In the genomic region with DNA sequence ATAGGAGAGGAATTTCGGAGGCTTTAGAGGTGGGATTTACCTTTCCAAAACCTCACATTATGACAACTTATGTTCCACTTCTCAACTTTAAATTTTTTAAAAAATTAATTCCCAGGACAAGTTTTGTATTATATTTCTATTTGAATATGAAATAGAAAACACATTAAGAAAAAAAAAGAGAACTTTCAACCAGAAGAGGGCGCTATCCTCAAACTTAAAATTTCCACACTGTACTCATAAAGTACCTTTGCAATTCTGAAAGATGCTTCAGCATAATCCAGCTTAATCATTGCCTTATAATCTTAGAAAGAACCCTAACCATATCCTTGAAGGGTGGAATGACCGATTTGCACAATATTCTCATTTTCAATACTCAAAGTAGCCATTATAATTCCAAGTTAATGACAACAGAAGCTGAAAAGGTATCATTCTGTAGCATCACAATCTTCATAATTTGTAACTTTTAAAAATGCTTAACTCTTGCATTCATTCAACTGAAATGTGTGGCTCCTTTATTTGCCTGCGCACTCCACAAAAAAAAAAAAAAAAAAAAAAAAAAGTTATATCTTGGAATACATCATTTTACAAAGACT, we compare ENCODE assay signal across 8 cellular contexts.
DNase-seq lines count a peak whose midpoint lies in the region; ATAC-seq, FAIRE-seq and TF ChIP-seq lines count a peak whose summit lies in the region.

No MANE protein-coding gene starts in this region.

- H3K27ac ChIP-seq in cardiac muscle cell (no peak overlapping the region), Peyer's patch (no peak overlapping the region), upper lobe of left lung (no peak overlapping the region)

- H3K9me3 ChIP-seq in cardiac muscle cell (ENCODE audit: low read depth) (no peaks in the 10 kb centered on the region), Peyer's patch (no peaks in the 10 kb centered on the region), upper lobe of left lung (no peaks in the 10 kb centered on the region)

- intact Hi-C loops in left cardiac atrium (cut with DNase I): loop anchor here (2.0 to 10.0 kb wide), 3 partner anchors 594 to 902 kb away; a partner anchor contains a TSS

- H3K36me3 ChIP-seq in cardiac muscle cell (no peaks in the 10 kb centered on the region), Peyer's patch (no peaks in the 10 kb centered on the region), upper lobe of left lung (no peaks in the 10 kb centered on the region)

- TF ChIP-seq CTCF in cardiac muscle cell (IDR thresholded peaks at IDR 0.05; ENCODE audit: low read depth, low read length): peak; percentile 38
- TF ChIP-seq CTCF in Peyer's patch (IDR thresholded peaks at IDR 0.05): peak; percentile 8 to 41 (median 30)
- TF ChIP-seq CTCF in foreskin fibroblast (IDR thresholded peaks at IDR 0.05; ENCODE audit: low read depth, low read length): peak; percentile 11
- peak in 5 of 6 experiments; percentile 15 to 29 (median 22) for TF ChIP-seq CTCF in upper lobe of left lung (IDR thresholded peaks at IDR 0.05)

- no peak for FAIRE-seq in GM12892 (lab: Jason Lieb, UNC)

- 34 to 35% methylated on average over 4 of the region's 4 CpGs for WGBS in upper lobe of left lung, 2 donors

- no peaks in the 10 kb centered on the region for H3K4me1 ChIP-seq in cardiac muscle cell (ENCODE audit: low read depth)
- H3K4me1 ChIP-seq in Peyer's patch: no peaks in the 10 kb centered on the region
- H3K4me1 ChIP-seq in upper lobe of left lung: no peaks in the 10 kb centered on the region

- H3K4me3 ChIP-seq in cardiac muscle cell (no peak overlapping the region), Peyer's patch (no peak overlapping the region), foreskin fibroblast (ENCODE audit: low read depth in 1 of 2, low read length in 2 of 2) (no peak overlapping the region), upper lobe of left lung (no peak overlapping the region)

- TF ChIP-seq EP300 in upper lobe of left lung (IDR thresholded peaks at IDR 0.05): no peak

- TF ChIP-seq POLR2A in Peyer's patch (IDR thresholded peaks at IDR 0.05): no peak
- TF ChIP-seq POLR2A in upper lobe of left lung (IDR thresholded peaks at IDR 0.05): no peak
- TF ChIP-seq POLR2A in GM12892 (IDR thresholded peaks at IDR 0.05; ENCODE audit: low read depth, low read length): no peak

- H3K27me3 ChIP-seq in cardiac muscle cell (no peaks in the 10 kb centered on the region), Peyer's patch (no peaks in the 10 kb centered on the region), upper lobe of left lung (no peaks in the 10 kb centered on the region)

- ATAC-seq in left cardiac atrium (no peak), upper lobe of left lung (ENCODE audit: low FRiP score in 2 of 2) (no peak), GM18873 (IDR thresholded peaks at IDR 0.05; ENCODE audit: low FRiP score, unreplicated experiment) (no peak)

- DNase-seq in cardiac muscle cell (ENCODE audit: low read depth in 1 of 2, low spot score in 1 of 2): peak; percentile 54 to 71
- no peak for DNase-seq in left cardiac atrium
- DNase-seq in Peyer's patch: no peak
- DNase-seq in foreskin fibroblast: peak; percentile 33 to 78
- no peak for DNase-seq in upper lobe of left lung
- no peak for DNase-seq in GM12892 (ENCODE audit: insufficient read length)
- DNase-seq in central memory CD4-positive, alpha-beta T cell: no peak

Comparison
In these comparisons a context has a peak if more than half of its experiments do, and no peak if none do; other contexts are left out.
1. DNase-seq: peak in cardiac muscle cell (2 of 2) and foreskin fibroblast (2 of 2); none in left cardiac atrium (single experiment), Peyer's patch (0 of 3), upper lobe of left lung (0 of 2), GM12892 (single experiment) and central memory CD4-positive, alpha-beta T cell (single experiment).
2. Peak in every context shown above with its lines, with median percentiles within 50 percentile points of each other: CTCF ChIP-seq.